1 cellular context compared by ENCODE assay signal in the genomic region with DNA sequence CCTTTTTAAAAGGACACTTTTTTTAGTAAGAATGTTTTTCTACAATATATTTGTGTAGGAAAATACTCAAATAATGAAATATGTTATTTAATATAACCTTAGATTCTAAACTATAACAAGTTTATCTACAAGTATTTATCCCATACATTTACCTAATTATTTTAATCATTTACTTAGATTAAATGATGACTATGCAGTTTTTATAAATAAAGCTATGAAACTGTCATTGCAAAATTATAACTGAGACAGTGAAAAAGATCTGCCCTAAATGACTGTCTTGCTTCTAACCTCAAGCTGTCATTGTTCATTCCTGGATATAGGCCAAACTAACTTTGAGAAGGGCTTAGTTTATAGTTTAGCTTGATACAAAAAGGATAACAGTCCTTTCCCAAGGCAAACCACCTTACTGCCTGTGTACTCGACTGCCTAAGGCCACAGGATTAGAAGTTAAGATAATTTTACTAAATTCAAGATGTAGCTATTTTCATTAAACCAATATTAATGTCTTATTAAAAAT.
TF ChIP-seq lines count a peak whose summit lies in the region.

No MANE protein-coding gene starts in this region.

TF ChIP-seq in GM23338, 12 proteins besides CTCF, POLR2A, EP300 and RAD21:
- TF ChIP-seq JUNB (IDR thresholded peaks at IDR 0.05; ENCODE audit: unreplicated experiment) (no peak), POLR2AphosphoS5 (IDR thresholded peaks at IDR 0.05; ENCODE audit: low read depth) (no peak), ZNF114 (CRISPR knock-in tag; IDR thresholded peaks at IDR 0.05) (no peak), ZNF331 (CRISPR knock-in tag; IDR thresholded peaks at IDR 0.05; ENCODE audit: low read depth) (no peak), EZH2phosphoT487 (IDR thresholded peaks at IDR 0.05; ENCODE audit: unreplicated experiment) (no peak), NANOG (IDR thresholded peaks at IDR 0.05; ENCODE audit: borderline replicate concordance) (no peak), STAT1 (IDR thresholded peaks at IDR 0.05; ENCODE audit: unreplicated experiment) (no peak), CREB1 (CRISPR knock-in tag; IDR thresholded peaks at IDR 0.05; ENCODE audit: low read depth) (no peak), EZH2 (IDR thresholded peaks at IDR 0.05; ENCODE audit: low read depth, unreplicated experiment) (no peak)
- TF ChIP-seq, protein P1, sequence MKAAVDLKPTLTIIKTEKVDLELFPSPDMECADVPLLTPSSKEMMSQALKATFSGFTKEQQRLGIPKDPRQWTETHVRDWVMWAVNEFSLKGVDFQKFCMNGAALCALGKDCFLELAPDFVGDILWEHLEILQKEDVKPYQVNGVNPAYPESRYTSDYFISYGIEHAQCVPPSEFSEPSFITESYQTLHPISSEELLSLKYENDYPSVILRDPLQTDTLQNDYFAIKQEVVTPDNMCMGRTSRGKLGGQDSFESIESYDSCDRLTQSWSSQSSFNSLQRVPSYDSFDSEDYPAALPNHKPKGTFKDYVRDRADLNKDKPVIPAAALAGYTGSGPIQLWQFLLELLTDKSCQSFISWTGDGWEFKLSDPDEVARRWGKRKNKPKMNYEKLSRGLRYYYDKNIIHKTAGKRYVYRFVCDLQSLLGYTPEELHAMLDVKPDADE (IDR thresholded peaks at IDR 0.05), result no peak
- TF ChIP-seq, protein P2, sequence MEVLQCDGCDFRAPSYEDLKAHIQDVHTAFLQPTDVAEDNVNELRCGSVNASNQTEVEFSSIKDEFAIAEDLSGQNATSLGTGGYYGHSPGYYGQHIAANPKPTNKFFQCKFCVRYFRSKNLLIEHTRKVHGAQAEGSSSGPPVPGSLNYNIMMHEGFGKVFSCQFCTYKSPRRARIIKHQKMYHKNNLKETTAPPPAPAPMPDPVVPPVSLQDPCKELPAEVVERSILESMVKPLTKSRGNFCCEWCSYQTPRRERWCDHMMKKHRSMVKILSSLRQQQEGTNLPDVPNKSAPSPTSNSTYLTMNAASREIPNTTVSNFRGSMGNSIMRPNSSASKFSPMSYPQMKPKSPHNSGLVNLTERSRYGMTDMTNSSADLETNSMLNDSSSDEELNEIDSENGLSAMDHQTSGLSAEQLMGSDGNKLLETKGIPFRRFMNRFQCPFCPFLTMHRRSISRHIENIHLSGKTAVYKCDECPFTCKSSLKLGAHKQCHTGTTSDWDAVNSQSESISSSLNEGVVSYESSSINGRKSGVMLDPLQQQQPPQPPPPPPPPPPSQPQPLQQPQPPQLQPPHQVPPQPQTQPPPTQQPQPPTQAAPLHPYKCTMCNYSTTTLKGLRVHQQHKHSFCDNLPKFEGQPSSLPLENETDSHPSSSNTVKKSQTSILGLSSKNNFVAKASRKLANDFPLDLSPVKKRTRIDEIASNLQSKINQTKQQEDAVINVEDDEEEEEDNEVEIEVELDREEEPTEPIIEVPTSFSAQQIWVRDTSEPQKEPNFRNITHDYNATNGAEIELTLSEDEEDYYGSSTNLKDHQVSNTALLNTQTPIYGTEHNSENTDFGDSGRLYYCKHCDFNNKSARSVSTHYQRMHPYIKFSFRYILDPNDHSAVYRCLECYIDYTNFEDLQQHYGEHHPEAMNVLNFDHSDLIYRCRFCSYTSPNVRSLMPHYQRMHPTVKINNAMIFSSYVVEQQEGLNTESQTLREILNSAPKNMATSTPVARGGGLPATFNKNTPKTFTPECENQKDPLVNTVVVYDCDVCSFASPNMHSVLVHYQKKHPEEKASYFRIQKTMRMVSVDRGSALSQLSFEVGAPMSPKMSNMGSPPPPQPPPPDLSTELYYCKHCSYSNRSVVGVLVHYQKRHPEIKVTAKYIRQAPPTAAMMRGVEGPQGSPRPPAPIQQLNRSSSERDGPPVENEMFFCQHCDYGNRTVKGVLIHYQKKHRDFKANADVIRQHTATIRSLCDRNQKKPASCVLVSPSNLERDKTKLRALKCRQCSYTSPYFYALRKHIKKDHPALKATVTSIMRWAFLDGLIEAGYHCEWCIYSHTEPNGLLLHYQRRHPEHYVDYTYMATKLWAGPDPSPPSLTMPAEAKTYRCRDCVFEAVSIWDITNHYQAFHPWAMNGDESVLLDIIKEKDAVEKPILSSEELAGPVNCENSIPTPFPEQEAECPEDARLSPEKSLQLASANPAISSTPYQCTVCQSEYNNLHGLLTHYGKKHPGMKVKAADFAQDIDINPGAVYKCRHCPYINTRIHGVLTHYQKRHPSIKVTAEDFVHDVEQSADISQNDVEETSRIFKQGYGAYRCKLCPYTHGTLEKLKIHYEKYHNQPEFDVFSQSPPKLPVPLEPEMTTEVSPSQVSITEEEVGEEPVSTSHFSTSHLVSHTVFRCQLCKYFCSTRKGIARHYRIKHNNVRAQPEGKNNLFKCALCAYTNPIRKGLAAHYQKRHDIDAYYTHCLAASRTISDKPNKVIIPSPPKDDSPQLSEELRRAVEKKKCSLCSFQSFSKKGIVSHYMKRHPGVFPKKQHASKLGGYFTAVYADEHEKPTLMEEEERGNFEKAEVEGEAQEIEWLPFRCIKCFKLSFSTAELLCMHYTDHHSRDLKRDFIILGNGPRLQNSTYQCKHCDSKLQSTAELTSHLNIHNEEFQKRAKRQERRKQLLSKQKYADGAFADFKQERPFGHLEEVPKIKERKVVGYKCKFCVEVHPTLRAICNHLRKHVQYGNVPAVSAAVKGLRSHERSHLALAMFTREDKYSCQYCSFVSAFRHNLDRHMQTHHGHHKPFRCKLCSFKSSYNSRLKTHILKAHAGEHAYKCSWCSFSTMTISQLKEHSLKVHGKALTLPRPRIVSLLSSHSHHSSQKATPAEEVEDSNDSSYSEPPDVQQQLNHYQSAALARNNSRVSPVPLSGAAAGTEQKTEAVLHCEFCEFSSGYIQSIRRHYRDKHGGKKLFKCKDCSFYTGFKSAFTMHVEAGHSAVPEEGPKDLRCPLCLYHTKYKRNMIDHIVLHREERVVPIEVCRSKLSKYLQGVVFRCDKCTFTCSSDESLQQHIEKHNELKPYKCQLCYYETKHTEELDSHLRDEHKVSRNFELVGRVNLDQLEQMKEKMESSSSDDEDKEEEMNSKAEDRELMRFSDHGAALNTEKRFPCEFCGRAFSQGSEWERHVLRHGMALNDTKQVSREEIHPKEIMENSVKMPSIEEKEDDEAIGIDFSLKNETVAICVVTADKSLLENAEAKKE (CRISPR knock-in tag; IDR thresholded peaks at IDR 0.05), result no peak
- TF ChIP-seq, protein P3, sequence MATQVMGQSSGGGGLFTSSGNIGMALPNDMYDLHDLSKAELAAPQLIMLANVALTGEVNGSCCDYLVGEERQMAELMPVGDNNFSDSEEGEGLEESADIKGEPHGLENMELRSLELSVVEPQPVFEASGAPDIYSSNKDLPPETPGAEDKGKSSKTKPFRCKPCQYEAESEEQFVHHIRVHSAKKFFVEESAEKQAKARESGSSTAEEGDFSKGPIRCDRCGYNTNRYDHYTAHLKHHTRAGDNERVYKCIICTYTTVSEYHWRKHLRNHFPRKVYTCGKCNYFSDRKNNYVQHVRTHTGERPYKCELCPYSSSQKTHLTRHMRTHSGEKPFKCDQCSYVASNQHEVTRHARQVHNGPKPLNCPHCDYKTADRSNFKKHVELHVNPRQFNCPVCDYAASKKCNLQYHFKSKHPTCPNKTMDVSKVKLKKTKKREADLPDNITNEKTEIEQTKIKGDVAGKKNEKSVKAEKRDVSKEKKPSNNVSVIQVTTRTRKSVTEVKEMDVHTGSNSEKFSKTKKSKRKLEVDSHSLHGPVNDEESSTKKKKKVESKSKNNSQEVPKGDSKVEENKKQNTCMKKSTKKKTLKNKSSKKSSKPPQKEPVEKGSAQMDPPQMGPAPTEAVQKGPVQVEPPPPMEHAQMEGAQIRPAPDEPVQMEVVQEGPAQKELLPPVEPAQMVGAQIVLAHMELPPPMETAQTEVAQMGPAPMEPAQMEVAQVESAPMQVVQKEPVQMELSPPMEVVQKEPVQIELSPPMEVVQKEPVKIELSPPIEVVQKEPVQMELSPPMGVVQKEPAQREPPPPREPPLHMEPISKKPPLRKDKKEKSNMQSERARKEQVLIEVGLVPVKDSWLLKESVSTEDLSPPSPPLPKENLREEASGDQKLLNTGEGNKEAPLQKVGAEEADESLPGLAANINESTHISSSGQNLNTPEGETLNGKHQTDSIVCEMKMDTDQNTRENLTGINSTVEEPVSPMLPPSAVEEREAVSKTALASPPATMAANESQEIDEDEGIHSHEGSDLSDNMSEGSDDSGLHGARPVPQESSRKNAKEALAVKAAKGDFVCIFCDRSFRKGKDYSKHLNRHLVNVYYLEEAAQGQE (IDR thresholded peaks at IDR 0.05; ENCODE audit: unreplicated experiment), result no peak
